In genomic region chr16:87855852-87856715, GRCh38 we compare ENCODE assay signal across 9 cellular contexts. TPM values are rescaled to one million over a fixed set of nuclear protein-coding genes. Genes with fewer than 3 reads are reported as not detected.
DNase-seq lines count a peak whose midpoint lies in the region; FAIRE-seq and TF ChIP-seq lines count a peak whose summit lies in the region.
"Had no signal": no experiment of that assay in that cellular context is flagged by ENCODE, and none has a peak within 500 bp of the region (broad histone marks: within the 10 kb centered on the region; RNA-seq: fewer than 3 reads in every experiment).

No MANE protein-coding gene starts in this region.

- no peak overlapping the region for H3K4me3 Mint-ChIP-seq in activated naive CD8-positive, alpha-beta T cell treated with anti-CD3 and anti-CD28 coated beads for 36 hours

- CTCF ChIA-PET in AG04450 (lab: Charles Lee) = interaction anchor here (1.0 kb wide), 1 partner anchor 77 kb away, joined by 7 read pairs; no protein-coding TSS in a partner anchor

- no peaks in the 10 kb centered on the region for H3K27me3 ChIP-seq in AG04450 (ENCODE audit: control insufficient read depth, insufficient read depth, low read length)

- peak overlapping the region; percentile 78 for H3K27ac ChIP-seq in AG04450 (ENCODE audit: low read depth, low read length)

- FAIRE-seq in D721Med (lab: Jason Lieb, UNC) = no peak
- FAIRE-seq: GM18507 had no signal

- H3K9me3 ChIP-seq in AG04450 (ENCODE audit: control insufficient read depth, insufficient read depth, low read length) = no peaks in the 10 kb centered on the region; the same call in 1 of the 2 replicates

- H3K4me3 ChIP-seq in AG04450 (ENCODE audit: low read depth, low read length) = no peak overlapping the region

- no peaks in the 10 kb centered on the region for H3K27me3 Mint-ChIP-seq in activated naive CD8-positive, alpha-beta T cell treated with anti-CD3 and anti-CD28 coated beads for 36 hours

- TF ChIP-seq CTCF in AG04450 (IDR thresholded peaks at IDR 0.05; ENCODE audit: low read depth, low read length) = no peak
- no peak for TF ChIP-seq CTCF in D721Med (IDR thresholded peaks at IDR 0.05; ENCODE audit: insufficient read depth, missing control alignments)

- peaks cover 54% of the 10 kb centered on the region for H3K4me1 Mint-ChIP-seq in activated naive CD8-positive, alpha-beta T cell treated with anti-CD3 and anti-CD28 coated beads for 36 hours

- H3K9me3 Mint-ChIP-seq in activated naive CD8-positive, alpha-beta T cell treated with anti-CD3 and anti-CD28 coated beads for 36 hours = no peaks in the 10 kb centered on the region

- POLR2A ChIA-PET in AG04450 (lab: Yijun Ruan, JAX) = interaction anchor here (0.8 to 0.9 kb wide), 2 partner anchors 9 to 14 kb away, joined by 3 to 4 read pairs; partner anchors contain the start of gene SLC7A5

- H3K27ac Mint-ChIP-seq in activated naive CD8-positive, alpha-beta T cell treated with anti-CD3 and anti-CD28 coated beads for 36 hours = peak overlapping the region; percentile 76

- DNase-seq in AG04450 (ENCODE audit: low read depth, low spot score) (no peak), HT1080 (ENCODE audit: low read depth) (peak; percentile 20), hepatic stellate cell (ENCODE audit: low spot score) (peak; percentile 74), D721Med (ENCODE audit: insufficient read length, low spot score) (no peak), NCI-H2107 (lab: John Stamatoyannopoulos, UW) (no peak), NCI-H1048 (lab: John Stamatoyannopoulos, UW) (no peak)
- no peak for DNase-seq in activated naive CD8-positive, alpha-beta T cell treated with anti-CD3 and anti-CD28 coated beads for 36 hours
- peak; percentile 16 for DNase-seq in stimulated activated naive CD4-positive, alpha-beta T cell treated with Interleukin-2 at 50 U/mL for 16 hours (lab: John Stamatoyannopoulos, UW)

- H3K36me3 Mint-ChIP-seq in activated naive CD8-positive, alpha-beta T cell treated with anti-CD3 and anti-CD28 coated beads for 36 hours = peaks cover 51% of the 10 kb centered on the region

RNA-seq across cellular contexts. Expression of gene SLC7A5, which starts 13.2 kb away (rescaled TPM):
- polyA plus RNA-seq in AG04450 (2011; rRNA removed) = 17.9 and 29.3 TPM in 2 replicates
- 19.7 and 23.8 TPM in 2 replicates for polyA minus RNA-seq in AG04450 (2011; rRNA and poly(A)+ RNA removed)
- total RNA-seq in HT1080 (2014; rRNA removed; shearing (Covaris generic)) = 112 and 136 TPM in 2 replicates
- polyA plus RNA-seq in HT1080 (2015; cell fraction: cytosol; rRNA removed) = 426 and 431 TPM in 2 replicates
- 291 and 304 TPM in 2 replicates for polyA plus RNA-seq in HT1080 (2015; cell fraction: nucleus; rRNA removed)
- 100 to 1,000 TPM; 298 to 301 TPM for total RNA-seq in activated naive CD8-positive, alpha-beta T cell treated with anti-CD3 and anti-CD28 coated beads for 36 hours

Comparison
In these comparisons a context has a peak if more than half of its experiments do, and no peak if none do; other contexts are left out.
1. DNase-seq: peak in HT1080 (single experiment), hepatic stellate cell (single experiment) and stimulated activated naive CD4-positive, alpha-beta T cell treated with Interleukin-2 at 50 U/mL for 16 hours (single experiment); none in AG04450 (single experiment), activated naive CD8-positive, alpha-beta T cell treated with anti-CD3 and anti-CD28 coated beads for 36 hours (single experiment), D721Med (single experiment), NCI-H2107 (single experiment) and NCI-H1048 (single experiment).